1 cellular context compared by ENCODE assay signal in the genomic region with DNA sequence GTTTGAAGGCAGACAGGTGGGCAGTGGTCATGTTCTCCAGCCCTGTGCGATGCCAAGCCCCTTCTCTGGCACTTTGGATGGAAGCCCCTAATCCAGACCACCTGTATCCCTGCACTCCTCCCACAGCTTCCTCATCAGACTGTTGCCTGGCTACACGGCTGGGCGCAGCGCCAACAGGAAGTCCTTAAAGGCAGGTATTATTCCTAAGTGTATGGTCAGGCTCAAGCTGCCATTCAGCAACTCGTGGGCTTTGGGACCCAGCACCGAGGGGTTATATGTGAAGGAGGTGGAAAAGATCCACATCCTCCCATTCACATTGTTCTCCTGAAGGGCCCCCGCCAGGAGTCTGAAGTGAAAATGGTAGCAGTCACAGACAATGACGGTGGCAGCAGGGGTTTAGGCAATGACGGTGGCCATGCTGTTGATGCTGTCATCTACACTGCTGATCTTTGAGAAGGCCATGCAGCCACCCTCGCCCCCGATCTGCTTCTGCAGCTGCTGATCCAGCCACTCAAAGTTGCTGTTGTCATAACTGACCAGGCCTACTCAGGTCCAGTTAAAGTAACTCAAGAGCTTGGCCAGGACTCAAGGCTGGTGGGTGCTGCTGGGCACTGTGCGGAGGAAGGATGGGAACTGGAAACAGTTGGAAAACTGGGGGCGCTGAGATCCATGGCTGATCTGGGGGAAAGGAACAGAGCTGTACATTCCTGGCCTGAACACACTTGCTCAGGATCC.
TF ChIP-seq lines count a peak whose summit lies in the region.

No MANE protein-coding gene starts in this region.

TF ChIP-seq in H1, 55 proteins besides CTCF, POLR2A, EP300 and RAD21:
- TF ChIP-seq RBBP5 (IDR thresholded peaks at IDR 0.05; ENCODE audit: borderline replicate concordance, low read depth, low read length) (no peak), SRF (IDR thresholded peaks at IDR 0.05; ENCODE audit: low read depth, low read length) (no peak), YY1 (IDR thresholded peaks at IDR 0.05; ENCODE audit: low read depth, low read length) (no peak), NANOG (IDR thresholded peaks at IDR 0.05; ENCODE audit: insufficient read depth, low read depth, low read length, poor library complexity, severe bottlenecking) (no peak), SAP30 (IDR thresholded peaks at IDR 0.05; ENCODE audit: insufficient read depth, insufficient replicate concordance, low read length) (no peak), EZH2 (IDR thresholded peaks at IDR 0.05; ENCODE audit: low read depth, low read length, severe bottlenecking) (no peak), TEAD4 (IDR thresholded peaks at IDR 0.05; ENCODE audit: low read depth, low read length) (no peak)
TF ChIP-seq in H1: peak in this region for 0.
